1 cellular context compared by ENCODE assay signal in genomic region chr5:147713550-147714295, GRCh38.
A peak's percentile ranks its signal among the peaks of the same experiment; 100 is the strongest.
TF ChIP-seq lines count a peak whose summit lies in the region.

No MANE protein-coding gene starts in this region.

TF ChIP-seq in HepG2, 621 proteins besides CTCF, POLR2A, EP300 and RAD21:
- TF ChIP-seq MAFF (IDR thresholded peaks at IDR 0.05; ENCODE audit: low read depth, low read length), result 0 out of 2 replicates have a peak, but pooled peaks have one; percentile 19
- TF ChIP-seq TBX3 (IDR thresholded peaks at IDR 0.05; ENCODE audit: borderline replicate concordance), result no peak
- TF ChIP-seq HBP1 (CRISPR knock-in tag; IDR thresholded peaks at IDR 0.05; ENCODE audit: low read depth), result no peak
- peak; percentile 19 to 27; a peak in 2 of 4 replicates for TF ChIP-seq MAFK (conservative IDR thresholded peaks at IDR 0.05 in 1 of 2, IDR thresholded peaks at IDR 0.05 in 1 of 2; ENCODE audit: low read length in 2 of 2)
